In the genomic region with DNA sequence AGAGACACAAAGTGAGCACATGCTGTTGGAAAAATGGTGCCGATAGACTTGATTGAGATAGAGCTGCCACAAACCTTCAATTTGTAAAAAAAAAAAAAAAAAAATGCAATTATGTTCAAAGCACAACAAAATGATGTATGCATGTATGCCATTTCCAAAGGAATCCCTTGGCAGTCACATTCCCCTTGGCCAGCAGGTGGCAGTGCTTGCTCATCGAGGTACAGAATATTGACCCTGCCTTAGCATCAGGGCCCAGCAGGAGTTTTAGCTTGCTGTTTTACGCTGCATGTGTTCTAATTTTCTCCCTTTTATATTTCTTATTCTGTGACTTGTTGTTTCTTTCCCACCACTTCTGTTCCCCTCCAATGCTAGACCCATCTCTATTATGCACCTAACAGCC, we compare ENCODE assay signal across 8 cellular contexts.
DNase-seq lines count a peak whose midpoint lies in the region; ATAC-seq and TF ChIP-seq lines count a peak whose summit lies in the region.

No MANE protein-coding gene starts in this region.

- TF ChIP-seq CTCF in AG09319 (IDR thresholded peaks at IDR 0.05; ENCODE audit: low read depth, low read length): peak; percentile 83

- DNase-seq in AG09319 (ENCODE audit: extremely low read depth, low read depth) (peak; percentile 18), NCI-H524 treated with DMSO at 0.1 percent for 48 hours (lab: John Stamatoyannopoulos, UW) (peak; percentile 1), ecto neural progenitor cell (ENCODE audit: low spot score) (peak; percentile 60), medulla oblongata (ENCODE audit: extremely low spot score) (peak; percentile 79)
- DNase-seq in activated CD4-positive, alpha-beta T cell treated with anti-CD3 and anti-CD28 coated beads, Interleukin-2, amount 50 U/mL, for 48 hours: peak; percentile 75 to 78
- peak; percentile 33 to 53 for DNase-seq in stimulated activated CD8-positive, alpha-beta memory T cell treated with anti-CD3 and anti-CD28 coated beads, Interleukin-15, amount 100 ng/mL, for 48 hours (ENCODE audit: low read depth in 2 of 2)

- ATAC-seq in GM18909 (IDR thresholded peaks at IDR 0.05; ENCODE audit: poor library complexity, unreplicated experiment) (peak; percentile 61), HG03342 (IDR thresholded peaks at IDR 0.05; ENCODE audit: unreplicated experiment) (peak; percentile 68)

Comparison
In these comparisons a context has a peak if more than half of its experiments do, and no peak if none do; other contexts are left out.
1. Peak in every context shown above with its lines: DNase-seq and ATAC-seq.
2. DNase-seq: peak in every context shown above with its lines; median percentile 79 in medulla oblongata; 76 in activated CD4-positive, alpha-beta T cell treated with anti-CD3 and anti-CD28 coated beads, Interleukin-2, amount 50 U/mL, for 48 hours; 60 in ecto neural progenitor cell; 43 in stimulated activated CD8-positive, alpha-beta memory T cell treated with anti-CD3 and anti-CD28 coated beads, Interleukin-15, amount 100 ng/mL, for 48 hours; 18 in AG09319; 1 in NCI-H524 treated with DMSO at 0.1 percent for 48 hours.